20 cellular contexts compared by ENCODE assay signal in the genomic region with DNA sequence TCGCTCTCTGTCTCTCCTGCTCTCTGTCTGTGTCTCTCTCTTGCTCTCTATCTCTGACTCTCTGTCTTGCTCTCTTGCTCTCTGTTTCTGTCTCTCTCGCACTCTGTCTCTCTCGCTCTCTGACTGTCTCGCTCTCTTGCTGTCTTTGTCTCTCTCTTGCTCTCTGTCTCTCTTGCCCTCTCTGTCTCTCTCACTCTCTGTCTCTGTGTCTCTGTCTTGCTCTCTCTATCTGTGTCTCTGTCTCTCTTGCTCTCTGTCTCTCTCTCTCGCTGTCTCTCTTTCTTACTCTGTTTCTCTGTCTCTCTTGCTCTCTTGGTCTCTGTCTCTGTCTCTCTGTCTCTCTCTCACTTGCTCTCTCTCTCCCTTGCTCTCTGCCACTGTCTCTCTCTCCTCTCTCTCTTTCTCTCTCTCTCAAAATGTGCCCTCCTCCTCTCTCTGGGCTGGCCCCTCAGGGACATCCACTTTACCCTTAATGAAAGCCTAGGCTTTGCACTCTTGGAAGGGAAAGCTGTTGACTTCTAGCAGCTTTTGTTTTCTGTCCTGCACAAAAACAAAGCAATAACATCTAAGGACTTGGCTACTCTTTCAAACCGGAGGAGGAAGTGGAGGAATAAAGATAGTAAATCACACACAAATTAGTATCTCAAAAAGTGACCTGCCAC.
"Had no signal": no experiment of that assay in that cellular context is flagged by ENCODE, and none has a peak within 500 bp of the region (broad histone marks: within the 10 kb centered on the region; RNA-seq: fewer than 3 reads in every experiment).

No MANE protein-coding gene starts in this region.

- H2AFZ ChIP-seq: hepatocyte had no signal

- H3K27me3 ChIP-seq: ascending aorta, brain microvascular endothelial cell, foreskin keratinocyte, hepatocyte, thyroid gland, upper lobe of right lung had no signal

- H3K9me3 ChIP-seq: ascending aorta, thyroid gland, upper lobe of right lung had no signal

- DNase-seq: activated CD4-positive, alpha-beta T cell treated with anti-CD3 and anti-CD28 coated beads for 1 hour; activated CD4-positive, alpha-beta T cell treated with anti-CD3 and anti-CD28 coated beads, Interleukin-2, amount 50 U/mL, for 1 hour; activated CD8-positive, alpha-beta T cell treated with anti-CD3 and anti-CD28 coated beads, Interleukin-2, amount 10 ng/mL, durations not matched to agents 7 days and 5 days; activated gamma-delta T cell treated with Interleukin-2 at 50 U/mL for 16 hours; brain microvascular endothelial cell; caudate nucleus; dermis blood vessel endothelial cell; effector CD8-positive, alpha-beta T cell; foreskin keratinocyte; immature natural killer cell; kidney glomerular epithelial cell; left ventricle myocardium superior; naive B cell; stimulated activated CD4-positive, alpha-beta T cell treated with anti-CD3 and anti-CD28 coated beads, Interleukin-4, amount 100 ng/mL, for 4 hours; substantia nigra; T-helper 9 cell; thyroid gland; upper lobe of right lung had no signal

- H3K79me2 ChIP-seq: hepatocyte had no signal

- H3K4me1 ChIP-seq: ascending aorta, foreskin keratinocyte, thyroid gland, upper lobe of right lung had no signal

- H3K4me3 ChIP-seq: ascending aorta, hepatocyte, thyroid gland, upper lobe of right lung had no signal

- H3K36me3 ChIP-seq: thyroid gland, upper lobe of right lung had no signal

- H3K4me2 ChIP-seq: hepatocyte had no signal

- H3K27ac ChIP-seq: ascending aorta, brain microvascular endothelial cell, foreskin keratinocyte, hepatocyte, thyroid gland, upper lobe of right lung had no signal
